Comparison of ENCODE assay signal across 1 cellular context in genomic region chr6:20696676-20697075, GRCh38.
TF ChIP-seq lines count a peak whose summit lies in the region.

No MANE protein-coding gene starts in this region.

TF ChIP-seq in GM23338, 12 proteins besides CTCF, POLR2A, EP300 and RAD21 (continued from another document):
- no peak for TF ChIP-seq ZNF462 (CRISPR knock-in tag; IDR thresholded peaks at IDR 0.05)
